Comparison of ENCODE assay signal across 8 cellular contexts in the genomic region with DNA sequence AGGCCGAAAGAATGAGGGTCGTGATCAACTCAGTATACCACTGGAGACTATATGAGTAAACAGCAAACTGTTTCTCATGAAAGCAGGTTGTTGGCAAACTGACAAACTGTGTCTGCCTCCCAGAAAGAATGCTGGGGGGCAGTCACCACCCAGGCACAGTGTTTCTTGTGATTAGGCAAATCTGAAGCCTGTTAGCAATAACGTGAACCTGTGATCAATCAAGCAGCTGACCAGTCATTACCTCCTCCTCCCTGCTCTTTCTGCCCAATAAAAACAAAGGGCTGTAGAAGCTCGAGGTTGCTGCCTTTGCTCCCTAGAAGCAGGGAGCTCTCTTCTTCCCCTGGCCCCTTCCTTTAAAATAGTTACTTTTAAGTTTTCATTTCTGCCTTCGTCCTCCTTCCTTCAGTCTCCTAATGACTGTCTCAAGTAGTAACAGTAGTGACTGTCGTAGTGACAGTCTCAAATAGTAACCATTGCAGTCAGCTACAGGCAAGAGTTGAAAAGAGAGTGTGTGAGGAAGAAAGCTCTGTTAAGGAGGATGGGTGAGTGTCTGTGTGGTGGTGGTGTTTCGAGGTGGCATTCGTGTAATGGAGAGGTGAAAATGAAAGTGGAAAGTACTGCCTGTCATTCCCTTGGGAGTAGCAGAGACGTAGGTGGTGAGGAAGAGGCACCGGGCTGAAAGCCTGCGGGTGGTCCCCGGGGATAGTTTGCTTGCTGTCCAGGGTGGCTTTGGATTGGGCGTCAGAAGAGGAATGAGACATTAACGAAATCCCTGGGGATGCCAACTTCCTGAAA. TPM values are rescaled to one million over a fixed set of nuclear protein-coding genes. Genes with fewer than 3 reads are reported as not detected.
DNase-seq lines count a peak whose midpoint lies in the region; FAIRE-seq and TF ChIP-seq lines count a peak whose summit lies in the region.

No MANE protein-coding gene starts in this region.

- H3K9ac ChIP-seq in neuronal stem cell (ENCODE audit: low read depth, low read length, poor library complexity): no peak overlapping the region

- TF ChIP-seq CTCF in GM12865 (IDR thresholded peaks at IDR 0.05; ENCODE audit: insufficient read depth, low read depth, low read length, missing control alignments): no peak
- TF ChIP-seq CTCF in left ventricle myocardium inferior (IDR thresholded peaks at IDR 0.05; ENCODE audit: borderline replicate concordance): no peak
- no peak for TF ChIP-seq CTCF in uterus (IDR thresholded peaks at IDR 0.05)

- H2BK15ac ChIP-seq in neuronal stem cell (ENCODE audit: low read length): no peak overlapping the region

- no peak overlapping the region for H2AK5ac ChIP-seq in neuronal stem cell (ENCODE audit: low read depth, low read length)

- no peak overlapping the region for H3K4me2 ChIP-seq in neuronal stem cell (ENCODE audit: insufficient read depth, low read length, poor library complexity, severe bottlenecking)

- H3K36me3 ChIP-seq in left ventricle myocardium inferior (no peaks in the 10 kb centered on the region), uterus (no peaks in the 10 kb centered on the region), neuronal stem cell (replicated peaks in 1 of 2; ENCODE audit: control insufficient read depth in 2 of 2, insufficient read depth in 2 of 2, low read length in 2 of 2) (no peaks in the 10 kb centered on the region)

- no peaks in the 10 kb centered on the region for H3K9me3 ChIP-seq in left ventricle myocardium inferior (replicated peaks)
- no peaks in the 10 kb centered on the region for H3K9me3 ChIP-seq in uterus
- H3K9me3 ChIP-seq in neuronal stem cell (replicated peaks in 1 of 2; ENCODE audit: control insufficient read depth in 2 of 2, insufficient read depth in 1 of 2, low read depth in 1 of 2, low read length in 2 of 2): no peaks in the 10 kb centered on the region

- no peak overlapping the region for H3K14ac ChIP-seq in neuronal stem cell (ENCODE audit: low read length)

- H3K27ac ChIP-seq in left ventricle myocardium inferior (replicated peaks): peak overlapping the region; percentile 25
- H3K27ac ChIP-seq in uterus: peak overlapping the region in 1 of 2 donors; percentile 59
- no peak overlapping the region for H3K27ac ChIP-seq in neuronal stem cell (replicated peaks; ENCODE audit: low read length)
- no peak overlapping the region for H3K27ac ChIP-seq in substantia nigra (ENCODE audit: low read depth, low read length, poor library complexity, severe bottlenecking)

- intact Hi-C loops in left ventricle myocardium inferior (cut with micrococcal nuclease): no loop called here
- intact Hi-C loops in uterus (cut with DNase I; ENCODE audit: low total_unique reads): no loop called here

- H3K4ac ChIP-seq in neuronal stem cell (ENCODE audit: low read length): no peak overlapping the region

- WGBS in neuronal stem cell (ENCODE audit: extremely low coverage in 2 of 2, insufficient read length in 2 of 2, insufficient replicate concordance in 1 of 2), 2 donors: 100% methylated on average over 2 of the region's 14 CpGs; no CpG with 5 or more reads in 1 of the 2 donors

- H3K18ac ChIP-seq in neuronal stem cell (ENCODE audit: low read length): no peak overlapping the region

- TF ChIP-seq POLR2A in H54 (IDR thresholded peaks at IDR 0.05; ENCODE audit: low read depth, low read length) (no peak), uterus (IDR thresholded peaks at IDR 0.05) (no peak)

- H2BK5ac ChIP-seq in neuronal stem cell (ENCODE audit: low read length): no peak overlapping the region

- H2AFZ ChIP-seq in neuronal stem cell (ENCODE audit: low read length): no peak overlapping the region

- no peaks in the 10 kb centered on the region for H3K79me1 ChIP-seq in neuronal stem cell (ENCODE audit: low read depth, low read length)

- FAIRE-seq in H54 (lab: Jason Lieb, UNC): no peak

- no peak overlapping the region for H4K91ac ChIP-seq in neuronal stem cell (ENCODE audit: low read depth, low read length, poor library complexity)

- H3K4me1 ChIP-seq in left ventricle myocardium inferior (peaks cover 24% of the 10 kb centered on the region), uterus (no peaks in the 10 kb centered on the region), neuronal stem cell (ENCODE audit: control insufficient read depth in 2 of 2, insufficient read depth in 1 of 2, low read depth in 1 of 2, low read length in 2 of 2) (peaks cover 0 to 5% of the 10 kb centered on the region in 2 donors)

- no peaks in the 10 kb centered on the region for H3K27me3 ChIP-seq in left ventricle myocardium inferior (ENCODE audit: low read depth)
- no peaks in the 10 kb centered on the region for H3K27me3 ChIP-seq in uterus
- no peaks in the 10 kb centered on the region for H3K27me3 ChIP-seq in neuronal stem cell (ENCODE audit: control insufficient read depth in 3 of 3, insufficient read depth in 3 of 3, low read depth in 1 of 3, low read length in 3 of 3)

- H3K4me3 ChIP-seq in GM12865 (ENCODE audit: low read depth, low read length) (peak overlapping the region; percentile 43), left ventricle myocardium inferior (peak overlapping the region; percentile 60), uterus (peak overlapping the region; percentile 15 to 27), neuronal stem cell (ENCODE audit: low read length in 2 of 2) (no peak overlapping the region)

- H2BK12ac ChIP-seq in neuronal stem cell (ENCODE audit: low read length): no peak overlapping the region

- H4K8ac ChIP-seq in neuronal stem cell (ENCODE audit: low read depth, low read length): no peak overlapping the region

- H2BK120ac ChIP-seq in neuronal stem cell (ENCODE audit: low read depth, low read length): no peak overlapping the region

- DNase-seq in GM12865 (ENCODE audit: low read depth) (peak; percentile 68), H54 (ENCODE audit: insufficient read length, low spot score) (peak; percentile 54), NCI-H2107 treated with DMSO at 0.1 percent for 48 hours (lab: John Stamatoyannopoulos, UW; ENCODE audit: unreplicated experiment) (peak; percentile 90), left ventricle myocardium inferior (no peak), uterus (no peak), neuronal stem cell (ENCODE audit: low spot score) (no peak), superior temporal gyrus (ENCODE audit: extremely low spot score) (no peak), substantia nigra (lab: John Stamatoyannopoulos, UW) (no peak)

- no peak overlapping the region for H3K23ac ChIP-seq in neuronal stem cell (ENCODE audit: low read depth, low read length, poor library complexity)

RNA-seq across cellular contexts. Expression of gene HHAT, which starts 14.5 kb away (rescaled TPM):
- total RNA-seq in left ventricle myocardium inferior: 2.1 TPM
- total RNA-seq in uterus: 10 to 100 TPM in 1 of 4 donors, 1 to 10 TPM in 2, under 1 TPM in 1; 0.88 to 10.9 (median 3.4) TPM
- polyA plus RNA-seq in neuronal stem cell (2013, experiment 1 of 2): 6.4 TPM
- 7.0 TPM for polyA plus RNA-seq in neuronal stem cell (2013, experiment 2 of 2)

Comparison
In these comparisons a context has a peak if more than half of its experiments do, and no peak if none do; other contexts are left out.
1. DNase-seq: peak in GM12865 (single experiment), H54 (single experiment) and NCI-H2107 treated with DMSO at 0.1 percent for 48 hours (single experiment); none in left ventricle myocardium inferior (single experiment), uterus (0 of 2), neuronal stem cell (single experiment), superior temporal gyrus (single experiment) and substantia nigra (0 of 49).
2. H3K4me3 ChIP-seq: peak in GM12865 (single experiment), left ventricle myocardium inferior (single experiment) and uterus (2 of 2); none in neuronal stem cell (0 of 2).